In the genomic region with DNA sequence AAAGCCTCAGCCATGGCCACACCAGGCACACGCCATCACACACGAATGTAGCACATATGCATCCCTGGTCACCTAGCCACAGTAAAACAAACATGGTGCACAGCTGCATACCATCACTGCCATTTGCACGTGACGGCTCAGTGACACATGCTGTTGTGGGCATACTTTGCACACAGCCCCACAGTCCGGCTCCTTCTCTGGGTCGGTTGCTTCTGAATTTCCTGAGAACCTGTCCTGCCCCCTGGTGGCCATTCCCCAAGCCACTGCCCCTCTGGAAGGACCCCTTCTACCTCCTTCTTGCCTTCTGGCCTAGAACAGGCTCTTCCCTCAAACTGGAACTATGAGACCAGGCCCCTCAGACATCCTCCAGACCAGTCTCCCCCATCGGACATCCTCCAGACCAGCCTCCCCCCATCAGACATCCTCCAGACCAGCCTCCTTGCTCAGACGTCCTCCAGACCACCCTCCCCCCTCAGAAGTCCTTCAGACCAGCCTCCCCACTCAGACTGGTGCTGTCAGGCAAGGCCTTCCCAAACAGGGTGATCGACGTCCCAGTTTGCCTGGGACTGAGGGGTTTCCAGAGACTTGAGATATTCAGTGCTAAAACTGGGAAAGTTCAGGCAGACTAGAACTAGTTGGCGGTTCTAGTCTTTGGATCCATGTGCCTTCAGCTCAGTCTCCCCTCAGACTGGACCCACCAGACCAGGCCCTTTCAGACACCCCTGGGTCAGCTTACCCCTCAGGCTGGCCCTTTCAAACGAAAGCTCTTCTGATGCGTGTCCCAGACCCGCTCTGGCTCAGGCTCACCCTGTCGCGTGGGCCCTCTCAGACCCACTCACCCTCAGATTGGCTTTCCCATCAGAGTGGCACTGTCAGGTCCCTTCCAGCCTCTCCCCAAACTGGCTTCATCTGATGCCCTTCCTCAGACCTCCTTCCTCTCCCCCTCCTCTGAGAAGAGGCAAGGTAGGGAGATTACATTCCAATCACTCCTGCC, we compare ENCODE assay signal across 8 cellular contexts. TPM values are rescaled to one million over a fixed set of nuclear protein-coding genes. Genes with fewer than 3 reads are reported as not detected.
DNase-seq lines count a peak whose midpoint lies in the region; ATAC-seq and TF ChIP-seq lines count a peak whose summit lies in the region.

No MANE protein-coding gene starts in this region.

- peak; percentile 83 for DNase-seq in Ammon's horn (ENCODE audit: low spot score)
- peak; percentile 66 for DNase-seq in HCEC 1CT
- peak; percentile 77 for DNase-seq in activated naive CD4-positive, alpha-beta T cell treated with anti-CD3 and anti-CD28 coated beads for 36 hours
- peak; percentile 88 for DNase-seq in glutamatergic neuron
- DNase-seq in posterior vena cava (ENCODE audit: low spot score) = peak; percentile 89

- no peak overlapping the region for H3K4me2 ChIP-seq in OCI-LY3 (ENCODE audit: low read length)

- no peaks in the 10 kb centered on the region for H3K9me3 ChIP-seq in OCI-LY3 (ENCODE audit: insufficient read depth, low read length)

- no peak overlapping the region for H3K4me3 ChIP-seq in OCI-LY3 (ENCODE audit: low read length)

- H3K36me3 Mint-ChIP-seq in activated naive CD4-positive, alpha-beta T cell treated with anti-CD3 and anti-CD28 coated beads for 36 hours (ENCODE audit: low read depth) = no peaks in the 10 kb centered on the region
- H3K36me3 Mint-ChIP-seq in glutamatergic neuron (ENCODE audit: unreplicated experiment) = no peaks in the 10 kb centered on the region

- ATAC-seq in GM18873 (IDR thresholded peaks at IDR 0.05; ENCODE audit: low FRiP score, unreplicated experiment) = no peak
- ATAC-seq in GM18517 (IDR thresholded peaks at IDR 0.05; ENCODE audit: unreplicated experiment) = no peak

- no peaks in the 10 kb centered on the region for H4K20me1 ChIP-seq in OCI-LY3 (ENCODE audit: insufficient read depth, low read length)

- H3K79me2 ChIP-seq in OCI-LY3 (ENCODE audit: low read length) = no peaks in the 10 kb centered on the region

- no peak overlapping the region for H3K4me3 Mint-ChIP-seq in activated naive CD4-positive, alpha-beta T cell treated with anti-CD3 and anti-CD28 coated beads for 36 hours
- H3K4me3 Mint-ChIP-seq in glutamatergic neuron (ENCODE audit: unreplicated experiment) = no peak overlapping the region

- H2AFZ ChIP-seq in OCI-LY3 (ENCODE audit: low read depth, low read length) = no peak overlapping the region

- H3K4me1 Mint-ChIP-seq in activated naive CD4-positive, alpha-beta T cell treated with anti-CD3 and anti-CD28 coated beads for 36 hours (ENCODE audit: low read depth) = no peaks in the 10 kb centered on the region
- peaks cover 12% of the 10 kb centered on the region for H3K4me1 Mint-ChIP-seq in glutamatergic neuron (ENCODE audit: low read depth, unreplicated experiment)

- H3K4me1 ChIP-seq in OCI-LY3 (ENCODE audit: low read length) = no peaks in the 10 kb centered on the region

- no peaks in the 10 kb centered on the region for H3K36me3 ChIP-seq in OCI-LY3 (replicated peaks; ENCODE audit: low read depth, low read length)

- no peaks in the 10 kb centered on the region for H3K9me3 Mint-ChIP-seq in activated naive CD4-positive, alpha-beta T cell treated with anti-CD3 and anti-CD28 coated beads for 36 hours
- peaks cover 10% of the 10 kb centered on the region for H3K9me3 Mint-ChIP-seq in glutamatergic neuron (ENCODE audit: unreplicated experiment)

- H3K9ac ChIP-seq in OCI-LY3 (ENCODE audit: low read length) = no peak overlapping the region

- H3K27ac ChIP-seq in OCI-LY3 (ENCODE audit: low read length) = no peak overlapping the region

- CTCF ChIA-PET in activated naive CD4-positive, alpha-beta T cell treated with anti-CD3 and anti-CD28 coated beads for 36 hours (lab: Charles Lee) = interaction anchor here (0.5 to 2.8 kb wide), 17 partner anchors 11 to 447 kb away, joined by 3 to 21 read pairs (median 4); no protein-coding TSS in a partner anchor

- TF ChIP-seq CTCF in OCI-LY3 (IDR thresholded peaks at IDR 0.05; ENCODE audit: low read depth, low read length) (peak; percentile 76), glutamatergic neuron (IDR thresholded peaks at IDR 0.05; ENCODE audit: partially characterized antibody, unreplicated experiment) (peak; percentile 91)

- intact Hi-C loops in activated naive CD4-positive, alpha-beta T cell treated with anti-CD3 and anti-CD28 coated beads for 36 hours (cut with micrococcal nuclease) = loop anchor here (1.0 to 2.0 kb wide), 4 partner anchors 22 to 144 kb away; no protein-coding TSS in a partner anchor
- intact Hi-C loops in posterior vena cava (cut with DNase I) = loop anchor here (2.0 to 10.0 kb wide), 5 partner anchors 45 to 142 kb away; no protein-coding TSS in a partner anchor

- H3K27me3 ChIP-seq in OCI-LY3 (ENCODE audit: low read depth, low read length) = no peaks in the 10 kb centered on the region

- peaks cover 10% of the 10 kb centered on the region for H3K27me3 Mint-ChIP-seq in activated naive CD4-positive, alpha-beta T cell treated with anti-CD3 and anti-CD28 coated beads for 36 hours (ENCODE audit: low read depth)
- peaks cover 22% of the 10 kb centered on the region for H3K27me3 Mint-ChIP-seq in glutamatergic neuron (ENCODE audit: unreplicated experiment)

- H3K27ac Mint-ChIP-seq in activated naive CD4-positive, alpha-beta T cell treated with anti-CD3 and anti-CD28 coated beads for 36 hours = no peak overlapping the region
- H3K27ac Mint-ChIP-seq in glutamatergic neuron (ENCODE audit: unreplicated experiment) = peak overlapping the region; percentile 40

RNA-seq across cellular contexts. Expression of gene ENHO, which starts 24.3 kb away (rescaled TPM):
- under 1 TPM; 0.19 to 0.27 TPM for total RNA-seq in activated naive CD4-positive, alpha-beta T cell treated with anti-CD3 and anti-CD28 coated beads for 36 hours
- 11.5 TPM for total RNA-seq in glutamatergic neuron (ENCODE audit: unreplicated experiment)
- total RNA-seq in posterior vena cava = under 1 TPM; 0.24 to 0.74 TPM

RNA-seq across cellular contexts. Expression of gene CNTFR, which starts 42.4 kb away (rescaled TPM):
- not detected for total RNA-seq in activated naive CD4-positive, alpha-beta T cell treated with anti-CD3 and anti-CD28 coated beads for 36 hours
- 170 TPM for total RNA-seq in glutamatergic neuron (ENCODE audit: unreplicated experiment)
- total RNA-seq in posterior vena cava = 10 to 100 TPM in 1 of 2 donors, 1 to 10 TPM in 1; 7.0 to 15.5 TPM

Comparison
In these comparisons a context has a peak if more than half of its experiments do, and no peak if none do; other contexts are left out.
1. RNA of gene CNTFR, which starts 42.4 kb away (total RNA-seq): 170 TPM in glutamatergic neuron (single experiment); 7.0 to 15.5 TPM in posterior vena cava and not detected in activated naive CD4-positive, alpha-beta T cell treated with anti-CD3 and anti-CD28 coated beads for 36 hours; every median in the first group is over 10 times any median in the second.
2. Peak in every context shown above with its lines, with median percentiles within 50 percentile points of each other: DNase-seq.